4 cellular contexts compared by ENCODE assay signal in genomic region chr11:71414645-71415044, GRCh38.
TF ChIP-seq lines count a peak whose summit lies in the region.

No MANE protein-coding gene starts in this region.

TF ChIP-seq in HEK293, 187 proteins besides CTCF, POLR2A, EP300 and RAD21:
- no peak for TF ChIP-seq ZNF132 (tag by site-specific recombination; IDR thresholded peaks at IDR 0.05; ENCODE audit: borderline replicate concordance)
- TF ChIP-seq ZNF366 (tag by site-specific recombination; conservative IDR thresholded peaks at IDR 0.05) = peak; percentile 86
- 0 out of 2 replicates have a peak, but pooled peaks have one; percentile 9 for TF ChIP-seq ZFHX2 (tag by site-specific recombination; conservative IDR thresholded peaks at IDR 0.05)
- TF ChIP-seq ZBTB17 (tag by site-specific recombination; IDR thresholded peaks at IDR 0.05) = peak; percentile 85
- TF ChIP-seq EGR2 (tag by site-specific recombination; IDR thresholded peaks at IDR 0.05; ENCODE audit: low read depth) = 0 out of 2 replicates have a peak, but pooled peaks have one; percentile 32

TF ChIP-seq in IMR-90, 13 proteins besides CTCF, POLR2A, EP300 and RAD21:
- no peak for TF ChIP-seq BHLHE40 (IDR thresholded peaks at IDR 0.05; ENCODE audit: low read depth, low read length)
- TF ChIP-seq ELK1 (IDR thresholded peaks at IDR 0.05; ENCODE audit: borderline replicate concordance, low read depth, low read length) = no peak
- TF ChIP-seq SMC3 (IDR thresholded peaks at IDR 0.05; ENCODE audit: low read depth, low read length) = no peak
- no peak for TF ChIP-seq MAZ (IDR thresholded peaks at IDR 0.05; ENCODE audit: borderline replicate concordance, low read depth, low read length)
- no peak for TF ChIP-seq MAFK (IDR thresholded peaks at IDR 0.05; ENCODE audit: low read depth, low read length)
- TF ChIP-seq RFX5 (IDR thresholded peaks at IDR 0.05; ENCODE audit: low read depth, low read length) = no peak
- no peak for TF ChIP-seq RCOR1 (IDR thresholded peaks at IDR 0.05; ENCODE audit: insufficient replicate concordance, low read length)
- TF ChIP-seq USF2 (IDR thresholded peaks at IDR 0.05; ENCODE audit: low read depth, low read length) = no peak
- no peak for TF ChIP-seq FOS (IDR thresholded peaks at IDR 0.05; ENCODE audit: low read depth, low read length)
- no peak for TF ChIP-seq CEBPB (IDR thresholded peaks at IDR 0.05; ENCODE audit: low read depth, low read length)
- no peak for TF ChIP-seq NFE2L2 (IDR thresholded peaks at IDR 0.05; ENCODE audit: low read depth, low read length)
- TF ChIP-seq CHD1 (IDR thresholded peaks at IDR 0.05; ENCODE audit: low read depth, low read length) = no peak
- TF ChIP-seq MXI1 (IDR thresholded peaks at IDR 0.05; ENCODE audit: borderline replicate concordance, low read depth, low read length) = no peak

TF ChIP-seq in H1, 55 proteins besides CTCF, POLR2A, EP300 and RAD21:
- TF ChIP-seq NRF1 (IDR thresholded peaks at IDR 0.05; ENCODE audit: low read depth, low read length) (no peak), TBP (IDR thresholded peaks at IDR 0.05; ENCODE audit: low read depth, low read length) (no peak), KDM5A (IDR thresholded peaks at IDR 0.05; ENCODE audit: low read length) (no peak), SIN3A (conservative IDR thresholded peaks at IDR 0.05 in 1 of 2, IDR thresholded peaks at IDR 0.05 in 1 of 2; ENCODE audit: low read depth in 1 of 2, low read length in 2 of 2) (no peak), RXRA (IDR thresholded peaks at IDR 0.05; ENCODE audit: insufficient read depth, low read depth, low read length) (no peak), HDAC2 (IDR thresholded peaks at IDR 0.05; ENCODE audit: borderline replicate concordance in 1 of 2, low read depth in 2 of 2, low read length in 2 of 2) (no peak)

TF ChIP-seq in GM23338, 12 proteins besides CTCF, POLR2A, EP300 and RAD21:
- TF ChIP-seq EZH2phosphoT487 (IDR thresholded peaks at IDR 0.05; ENCODE audit: unreplicated experiment) (no peak), EZH2 (IDR thresholded peaks at IDR 0.05; ENCODE audit: low read depth, unreplicated experiment) (no peak), CREB1 (CRISPR knock-in tag; IDR thresholded peaks at IDR 0.05; ENCODE audit: low read depth) (no peak)
